Comparison of ENCODE assay signal across 1 cellular context in the genomic region with DNA sequence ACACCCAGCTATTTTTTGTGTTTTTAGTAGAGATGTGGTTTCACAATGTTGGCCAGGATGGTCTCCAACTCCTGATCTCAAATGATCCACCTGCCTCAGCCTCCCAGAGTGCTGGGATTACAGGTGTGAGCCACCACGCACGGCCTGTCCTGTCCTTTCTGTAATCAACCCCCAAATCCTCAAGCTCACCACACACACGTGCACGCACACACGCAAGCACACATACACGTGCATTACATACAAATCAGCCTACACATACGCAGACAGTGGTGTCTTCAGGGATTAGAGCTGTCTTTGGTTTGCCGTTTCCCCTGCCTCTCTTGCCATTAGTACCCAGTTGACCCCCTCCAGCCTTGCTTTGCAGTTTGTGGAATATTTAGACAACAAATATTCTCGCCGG.
TF ChIP-seq lines count a peak whose summit lies in the region.

No MANE protein-coding gene starts in this region.

TF ChIP-seq in H1, 55 proteins besides CTCF, POLR2A, EP300 and RAD21:
- TF ChIP-seq, protein P1, sequence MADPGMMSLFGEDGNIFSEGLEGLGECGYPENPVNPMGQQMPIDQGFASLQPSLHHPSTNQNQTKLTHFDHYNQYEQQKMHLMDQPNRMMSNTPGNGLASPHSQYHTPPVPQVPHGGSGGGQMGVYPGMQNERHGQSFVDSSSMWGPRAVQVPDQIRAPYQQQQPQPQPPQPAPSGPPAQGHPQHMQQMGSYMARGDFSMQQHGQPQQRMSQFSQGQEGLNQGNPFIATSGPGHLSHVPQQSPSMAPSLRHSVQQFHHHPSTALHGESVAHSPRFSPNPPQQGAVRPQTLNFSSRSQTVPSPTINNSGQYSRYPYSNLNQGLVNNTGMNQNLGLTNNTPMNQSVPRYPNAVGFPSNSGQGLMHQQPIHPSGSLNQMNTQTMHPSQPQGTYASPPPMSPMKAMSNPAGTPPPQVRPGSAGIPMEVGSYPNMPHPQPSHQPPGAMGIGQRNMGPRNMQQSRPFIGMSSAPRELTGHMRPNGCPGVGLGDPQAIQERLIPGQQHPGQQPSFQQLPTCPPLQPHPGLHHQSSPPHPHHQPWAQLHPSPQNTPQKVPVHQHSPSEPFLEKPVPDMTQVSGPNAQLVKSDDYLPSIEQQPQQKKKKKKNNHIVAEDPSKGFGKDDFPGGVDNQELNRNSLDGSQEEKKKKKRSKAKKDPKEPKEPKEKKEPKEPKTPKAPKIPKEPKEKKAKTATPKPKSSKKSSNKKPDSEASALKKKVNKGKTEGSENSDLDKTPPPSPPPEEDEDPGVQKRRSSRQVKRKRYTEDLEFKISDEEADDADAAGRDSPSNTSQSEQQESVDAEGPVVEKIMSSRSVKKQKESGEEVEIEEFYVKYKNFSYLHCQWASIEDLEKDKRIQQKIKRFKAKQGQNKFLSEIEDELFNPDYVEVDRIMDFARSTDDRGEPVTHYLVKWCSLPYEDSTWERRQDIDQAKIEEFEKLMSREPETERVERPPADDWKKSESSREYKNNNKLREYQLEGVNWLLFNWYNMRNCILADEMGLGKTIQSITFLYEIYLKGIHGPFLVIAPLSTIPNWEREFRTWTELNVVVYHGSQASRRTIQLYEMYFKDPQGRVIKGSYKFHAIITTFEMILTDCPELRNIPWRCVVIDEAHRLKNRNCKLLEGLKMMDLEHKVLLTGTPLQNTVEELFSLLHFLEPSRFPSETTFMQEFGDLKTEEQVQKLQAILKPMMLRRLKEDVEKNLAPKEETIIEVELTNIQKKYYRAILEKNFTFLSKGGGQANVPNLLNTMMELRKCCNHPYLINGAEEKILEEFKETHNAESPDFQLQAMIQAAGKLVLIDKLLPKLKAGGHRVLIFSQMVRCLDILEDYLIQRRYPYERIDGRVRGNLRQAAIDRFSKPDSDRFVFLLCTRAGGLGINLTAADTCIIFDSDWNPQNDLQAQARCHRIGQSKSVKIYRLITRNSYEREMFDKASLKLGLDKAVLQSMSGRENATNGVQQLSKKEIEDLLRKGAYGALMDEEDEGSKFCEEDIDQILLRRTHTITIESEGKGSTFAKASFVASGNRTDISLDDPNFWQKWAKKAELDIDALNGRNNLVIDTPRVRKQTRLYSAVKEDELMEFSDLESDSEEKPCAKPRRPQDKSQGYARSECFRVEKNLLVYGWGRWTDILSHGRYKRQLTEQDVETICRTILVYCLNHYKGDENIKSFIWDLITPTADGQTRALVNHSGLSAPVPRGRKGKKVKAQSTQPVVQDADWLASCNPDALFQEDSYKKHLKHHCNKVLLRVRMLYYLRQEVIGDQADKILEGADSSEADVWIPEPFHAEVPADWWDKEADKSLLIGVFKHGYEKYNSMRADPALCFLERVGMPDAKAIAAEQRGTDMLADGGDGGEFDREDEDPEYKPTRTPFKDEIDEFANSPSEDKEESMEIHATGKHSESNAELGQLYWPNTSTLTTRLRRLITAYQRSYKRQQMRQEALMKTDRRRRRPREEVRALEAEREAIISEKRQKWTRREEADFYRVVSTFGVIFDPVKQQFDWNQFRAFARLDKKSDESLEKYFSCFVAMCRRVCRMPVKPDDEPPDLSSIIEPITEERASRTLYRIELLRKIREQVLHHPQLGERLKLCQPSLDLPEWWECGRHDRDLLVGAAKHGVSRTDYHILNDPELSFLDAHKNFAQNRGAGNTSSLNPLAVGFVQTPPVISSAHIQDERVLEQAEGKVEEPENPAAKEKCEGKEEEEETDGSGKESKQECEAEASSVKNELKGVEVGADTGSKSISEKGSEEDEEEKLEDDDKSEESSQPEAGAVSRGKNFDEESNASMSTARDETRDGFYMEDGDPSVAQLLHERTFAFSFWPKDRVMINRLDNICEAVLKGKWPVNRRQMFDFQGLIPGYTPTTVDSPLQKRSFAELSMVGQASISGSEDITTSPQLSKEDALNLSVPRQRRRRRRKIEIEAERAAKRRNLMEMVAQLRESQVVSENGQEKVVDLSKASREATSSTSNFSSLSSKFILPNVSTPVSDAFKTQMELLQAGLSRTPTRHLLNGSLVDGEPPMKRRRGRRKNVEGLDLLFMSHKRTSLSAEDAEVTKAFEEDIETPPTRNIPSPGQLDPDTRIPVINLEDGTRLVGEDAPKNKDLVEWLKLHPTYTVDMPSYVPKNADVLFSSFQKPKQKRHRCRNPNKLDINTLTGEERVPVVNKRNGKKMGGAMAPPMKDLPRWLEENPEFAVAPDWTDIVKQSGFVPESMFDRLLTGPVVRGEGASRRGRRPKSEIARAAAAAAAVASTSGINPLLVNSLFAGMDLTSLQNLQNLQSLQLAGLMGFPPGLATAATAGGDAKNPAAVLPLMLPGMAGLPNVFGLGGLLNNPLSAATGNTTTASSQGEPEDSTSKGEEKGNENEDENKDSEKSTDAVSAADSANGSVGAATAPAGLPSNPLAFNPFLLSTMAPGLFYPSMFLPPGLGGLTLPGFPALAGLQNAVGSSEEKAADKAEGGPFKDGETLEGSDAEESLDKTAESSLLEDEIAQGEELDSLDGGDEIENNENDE (IDR thresholded peaks at IDR 0.05; ENCODE audit: insufficient replicate concordance, low read length): no peak
- TF ChIP-seq CTBP2 (IDR thresholded peaks at IDR 0.05; ENCODE audit: borderline replicate concordance, insufficient read depth, insufficient read length, low read length) (no peak), TEAD4 (IDR thresholded peaks at IDR 0.05; ENCODE audit: low read depth, low read length) (no peak), POLR2AphosphoS5 (IDR thresholded peaks at IDR 0.05; ENCODE audit: low read depth, low read length) (no peak), TAF1 (IDR thresholded peaks at IDR 0.05; ENCODE audit: low read depth, low read length) (no peak), BRCA1 (IDR thresholded peaks at IDR 0.05; ENCODE audit: low read depth, low read length) (no peak), BCL11A (IDR thresholded peaks at IDR 0.05; ENCODE audit: low read depth in 2 of 2, low read length in 2 of 2) (no peak), CHD2 (IDR thresholded peaks at IDR 0.05; ENCODE audit: low read length) (no peak), POU5F1 (IDR thresholded peaks at IDR 0.05; ENCODE audit: low read depth, low read length) (no peak), RXRA (IDR thresholded peaks at IDR 0.05; ENCODE audit: insufficient read depth, low read depth, low read length) (no peak), HDAC6 (IDR thresholded peaks at IDR 0.05; ENCODE audit: low read depth, low read length) (no peak)
- TF ChIP-seq, protein P2, sequence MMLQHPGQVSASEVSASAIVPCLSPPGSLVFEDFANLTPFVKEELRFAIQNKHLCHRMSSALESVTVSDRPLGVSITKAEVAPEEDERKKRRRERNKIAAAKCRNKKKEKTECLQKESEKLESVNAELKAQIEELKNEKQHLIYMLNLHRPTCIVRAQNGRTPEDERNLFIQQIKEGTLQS (IDR thresholded peaks at IDR 0.05; ENCODE audit: insufficient read depth, low read depth, low read length): no peak
TF ChIP-seq in H1: peak in this region for 0.
